ENCODE assay signal across 1 cellular context in the genomic region with DNA sequence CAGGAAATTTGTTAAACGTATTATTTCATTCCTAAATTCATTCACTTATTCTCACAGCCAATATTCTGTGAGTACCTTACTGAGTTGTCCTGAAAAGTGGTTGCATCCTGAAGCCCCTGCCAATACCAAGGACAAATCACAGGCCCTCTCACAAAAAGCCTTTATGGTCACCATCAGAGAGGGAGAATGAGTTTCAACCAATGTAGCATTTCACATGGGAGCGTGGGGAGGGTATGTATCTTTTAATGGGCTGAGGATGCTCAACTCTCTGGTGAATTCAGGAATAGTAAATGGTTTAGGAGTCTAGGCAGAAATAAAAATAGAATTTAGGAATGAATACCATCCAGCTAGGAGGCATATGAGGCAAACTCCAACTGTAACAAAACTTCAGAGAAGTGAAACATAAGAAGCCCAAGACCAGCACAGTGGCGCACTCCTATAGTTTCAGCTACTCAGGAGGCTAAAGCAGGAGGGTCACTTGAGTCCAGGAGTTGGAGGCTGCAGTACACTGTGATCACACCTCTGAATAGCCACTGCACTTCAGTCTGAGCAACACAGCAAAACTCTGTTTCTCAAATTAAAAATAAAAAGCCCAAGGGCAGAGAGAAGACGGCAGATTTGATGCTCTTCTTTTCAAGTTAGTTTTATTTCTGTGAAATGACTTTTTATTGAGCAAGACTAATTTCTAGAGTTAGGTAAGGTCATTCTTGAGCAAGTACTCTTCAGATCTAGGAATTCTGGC.
TF ChIP-seq lines count a peak whose summit lies in the region.

No MANE protein-coding gene starts in this region.

TF ChIP-seq in HCT116, 20 proteins besides CTCF, POLR2A, EP300 and RAD21 (continued from another document):
- TF ChIP-seq EZH2 (IDR thresholded peaks at IDR 0.05) (no peak), POLR2AphosphoS5 (IDR thresholded peaks at IDR 0.05; ENCODE audit: low read depth, low read length) (peak; percentile 71; the same call in 1 of the 2 replicates), SIN3A (IDR thresholded peaks at IDR 0.05; ENCODE audit: low read depth) (peak; percentile 52; the same call in 1 of the 2 replicates)
